ENCODE assay signal across 21 cellular contexts in genomic region chr21:25489673-25490072, GRCh38.
"Had no signal": no experiment of that assay in that cellular context is flagged by ENCODE, and none has a peak within 500 bp of the region (broad histone marks: within the 10 kb centered on the region; RNA-seq: fewer than 3 reads in every experiment).

No MANE protein-coding gene starts in this region.

- H3K4me1 Mint-ChIP-seq: immature natural killer cell had no signal

- H3K36me3 Mint-ChIP-seq: immature natural killer cell had no signal

- H3K27ac ChIP-seq: ascending aorta, brain microvascular endothelial cell, foreskin keratinocyte, left lung, transverse colon, uterus had no signal

- H3K27me3 Mint-ChIP-seq: naive thymus-derived CD4-positive, alpha-beta T cell; progenitor cell of endocrine pancreas had no signal

- H3K9me3 ChIP-seq: ascending aorta, transverse colon, uterus had no signal

- H3K27ac Mint-ChIP-seq: immature natural killer cell, progenitor cell of endocrine pancreas had no signal

- H3K4me3 ChIP-seq: ascending aorta, left lung, lung, transverse colon, uterus had no signal

- H3K4me3 Mint-ChIP-seq: immature natural killer cell; naive thymus-derived CD4-positive, alpha-beta T cell had no signal

- H3K36me3 ChIP-seq: ascending aorta, brain microvascular endothelial cell, left lung, transverse colon, uterus had no signal

- ATAC-seq: foreskin keratinocyte; left lung; naive thymus-derived CD4-positive, alpha-beta T cell had no signal

- DNase-seq: activated CD4-positive, alpha-beta T cell treated with anti-CD3 and anti-CD28 coated beads for 1 hour; activated CD4-positive, alpha-beta T cell treated with anti-CD3 and anti-CD28 coated beads, Interleukin-2, amount 50 U/mL, for 4 hours; activated naive CD4-positive, alpha-beta T cell treated with Interleukin-2 at 50 U/mL for 16 hours; brain microvascular endothelial cell; caudate nucleus; dermis blood vessel endothelial cell; effector CD8-positive, alpha-beta T cell; erythroblast; foreskin keratinocyte; immature natural killer cell; left lung; naive thymus-derived CD4-positive, alpha-beta T cell; retina; stimulated activated CD4-positive, alpha-beta T cell treated with anti-CD3 and anti-CD28 coated beads, Interleukin-12 subunit alpha, Interleukin-12 subunit beta, amount 100 ng/mL, for 4 hours; stimulated activated CD4-positive, alpha-beta T cell treated with anti-CD3 and anti-CD28 coated beads, Interleukin-4, amount 100 ng/mL, for 4 hours; T-helper 1 cell; transverse colon; uterus had no signal

- H3K27me3 ChIP-seq: ascending aorta, brain microvascular endothelial cell, foreskin keratinocyte, left lung, transverse colon, uterus had no signal

- H3K4me1 ChIP-seq: ascending aorta, foreskin keratinocyte, transverse colon, uterus had no signal
